In the genomic region with DNA sequence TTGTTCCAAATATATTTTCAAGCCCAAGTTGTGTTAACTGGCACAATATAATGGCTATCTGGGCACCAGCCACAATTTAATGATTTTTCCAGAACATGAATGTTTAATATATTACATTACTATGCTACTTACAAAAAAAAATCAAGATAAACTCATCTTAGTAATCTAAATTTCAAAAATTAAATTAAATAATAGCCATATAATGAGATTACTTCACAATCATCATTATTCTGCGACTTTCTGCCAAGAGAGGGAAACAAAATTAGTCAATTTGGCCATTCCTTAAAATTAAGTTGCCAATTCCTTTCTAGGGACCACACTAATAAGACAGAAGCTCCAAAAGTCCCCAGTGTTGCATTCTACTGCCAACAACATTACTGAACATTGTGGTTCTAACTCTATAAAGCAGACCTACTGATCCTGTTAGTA, we compare ENCODE assay signal across 16 cellular contexts. TPM values are rescaled to one million over a fixed set of nuclear protein-coding genes. Genes with fewer than 3 reads are reported as not detected.
DNase-seq lines count a peak whose midpoint lies in the region; ATAC-seq, FAIRE-seq and TF ChIP-seq lines count a peak whose summit lies in the region.
"Had no signal": no experiment of that assay in that cellular context is flagged by ENCODE, and none has a peak within 500 bp of the region (broad histone marks: within the 10 kb centered on the region; RNA-seq: fewer than 3 reads in every experiment).

No MANE protein-coding gene starts in this region.

- H3K9ac ChIP-seq in KMS-11 (peak overlapping the region; percentile 40), astrocyte (ENCODE audit: low read length) (no peak overlapping the region)
- H3K9ac ChIP-seq: BLaER1 had no signal

- H4K20me1 ChIP-seq in GM23338 (replicated peaks; ENCODE audit: insufficient read depth) (no peaks in the 10 kb centered on the region), KMS-11 (ENCODE audit: insufficient read depth) (no peaks in the 10 kb centered on the region), astrocyte (ENCODE audit: insufficient read depth, low read length) (no peaks in the 10 kb centered on the region)
- H4K20me1 ChIP-seq: BLaER1 had no signal

- POLR2A ChIA-PET in CD4-positive, alpha-beta memory T cell (lab: Charles Lee; ENCODE audit: partially characterized antibody): interaction anchor here (1.1 kb wide), 1 partner anchor 115 kb away, joined by 3 read pairs; no protein-coding TSS in a partner anchor

- ATAC-seq in GM23338 (no peak), GM18511 (IDR thresholded peaks at IDR 0.05; ENCODE audit: unreplicated experiment) (no peak)
- ATAC-seq: Panc1 had no signal

- CTCF ChIA-PET in CD4-positive, alpha-beta memory T cell (lab: Charles Lee; ENCODE audit: partially characterized antibody): no interaction called here

- no peak overlapping the region for H2AFZ ChIP-seq in GM23338
- H2AFZ ChIP-seq in KMS-11 (ENCODE audit: low read depth): no peak overlapping the region
- H2AFZ ChIP-seq in astrocyte (ENCODE audit: low read depth, low read length): no peak overlapping the region

- no peaks in the 10 kb centered on the region for H3K27me3 Mint-ChIP-seq in GM23338 (ENCODE audit: insufficient read depth, low read depth, poor library complexity)
- H3K27me3 Mint-ChIP-seq in astrocyte (ENCODE audit: low read depth, unreplicated experiment): no peaks in the 10 kb centered on the region
- H3K27me3 Mint-ChIP-seq in CD4-positive, alpha-beta memory T cell: no peaks in the 10 kb centered on the region

- FAIRE-seq in astrocyte (lab: Jason Lieb, UNC): no peak

- H3K4me3 Mint-ChIP-seq in GM23338 (no peak overlapping the region), astrocyte (ENCODE audit: unreplicated experiment) (no peak overlapping the region)
- no peak overlapping the region for H3K4me3 Mint-ChIP-seq in CD4-positive, alpha-beta memory T cell

- H3K27ac ChIP-seq in GM23338 (ENCODE audit: low read depth) (no peak overlapping the region), KMS-11 (peak overlapping the region; percentile 71), astrocyte (ENCODE audit: low read depth, low read length) (peak overlapping the region; percentile 59)
- H3K27ac ChIP-seq in CD4-positive, alpha-beta memory T cell (ENCODE audit: low read depth, low read length): no peak overlapping the region
- H3K27ac ChIP-seq: BLaER1, right lobe of liver, VCaP had no signal

- H3K9me3 ChIP-seq in astrocyte (ENCODE audit: insufficient read depth, low read depth, low read length): no peaks in the 10 kb centered on the region
- H3K9me3 ChIP-seq in CD4-positive, alpha-beta memory T cell (ENCODE audit: control insufficient read depth in 1 of 2, low read length in 2 of 2): no peaks in the 10 kb centered on the region
- H3K9me3 ChIP-seq: BLaER1, esophagus squamous epithelium, HAP-1, right lobe of liver had no signal

- no peak for TF ChIP-seq CTCF in GM23338 (conservative IDR thresholded peaks at IDR 0.05; ENCODE audit: low read depth in 2 of 2)
- no peak for TF ChIP-seq CTCF in KMS-11 (conservative IDR thresholded peaks at IDR 0.05; ENCODE audit: low read depth, low read length)
- no peak for TF ChIP-seq CTCF in astrocyte (IDR thresholded peaks at IDR 0.05; ENCODE audit: insufficient read depth, low read depth, low read length)

- peak overlapping the region; percentile 84 for H3K27ac Mint-ChIP-seq in GM23338
- peak overlapping the region; percentile 75 for H3K27ac Mint-ChIP-seq in astrocyte (ENCODE audit: unreplicated experiment)
- no peak overlapping the region for H3K27ac Mint-ChIP-seq in CD4-positive, alpha-beta memory T cell

- H3K9me2 ChIP-seq in GM23338 (ENCODE audit: insufficient read depth): no peaks in the 10 kb centered on the region

- H3K4me1 ChIP-seq in GM23338 (ENCODE audit: insufficient read depth): no peaks in the 10 kb centered on the region
- H3K4me1 ChIP-seq in KMS-11 (ENCODE audit: low read depth, poor library complexity, severe bottlenecking): peaks cover 36% of the 10 kb centered on the region
- peaks cover 11% of the 10 kb centered on the region for H3K4me1 ChIP-seq in astrocyte (ENCODE audit: insufficient read depth, low read length)
- peaks cover 5% of the 10 kb centered on the region for H3K4me1 ChIP-seq in CD4-positive, alpha-beta memory T cell (ENCODE audit: insufficient read depth, low read length)
- H3K4me1 ChIP-seq: HAP-1, right lobe of liver had no signal

- intact Hi-C loops in CD4-positive, alpha-beta memory T cell (cut with micrococcal nuclease): no loop called here

- H3K9me3 Mint-ChIP-seq in GM23338 (no peaks in the 10 kb centered on the region), astrocyte (ENCODE audit: unreplicated experiment) (no peaks in the 10 kb centered on the region)
- H3K9me3 Mint-ChIP-seq in CD4-positive, alpha-beta memory T cell: no peaks in the 10 kb centered on the region

- no peaks in the 10 kb centered on the region for H3F3A ChIP-seq in GM23338 (replicated peaks; ENCODE audit: low read depth)

- H3K36me3 Mint-ChIP-seq in GM23338 (ENCODE audit: low read depth): peaks cover 3% of the 10 kb centered on the region; the same call in 2 of the 3 replicates
- H3K36me3 Mint-ChIP-seq in astrocyte (ENCODE audit: low read depth, unreplicated experiment): no peaks in the 10 kb centered on the region
- H3K36me3 Mint-ChIP-seq in CD4-positive, alpha-beta memory T cell: peaks cover 20 to 28% of the 10 kb centered on the region in 2 donors

- H3K4me3 ChIP-seq in GM23338 (no peak overlapping the region), KMS-11 (IDR thresholded peaks at IDR 0.05; ENCODE audit: insufficient read depth, low read depth, low read length) (no peak overlapping the region), astrocyte (ENCODE audit: insufficient read depth, low read depth, low read length) (no peak overlapping the region)
- no peak overlapping the region for H3K4me3 ChIP-seq in CD4-positive, alpha-beta memory T cell (ENCODE audit: low read length in 2 of 2)
- H3K4me3 ChIP-seq: BLaER1, esophagus squamous epithelium, HAP-1, right lobe of liver had no signal

- DNase-seq in GM23338 (ENCODE audit: low spot score) (no peak), astrocyte (ENCODE audit: low read depth) (no peak), myocyte (ENCODE audit: low read depth) (peak; percentile 17), NCI-H2107 treated with DMSO at 0.1 percent for 48 hours (lab: John Stamatoyannopoulos, UW; ENCODE audit: unreplicated experiment) (no peak)
- no peak for DNase-seq in CD4-positive, alpha-beta memory T cell
- DNase-seq: esophagus squamous epithelium; NCI-H2081; NCI-H526; right lobe of liver; stimulated activated CD4-positive, alpha-beta T cell treated with anti-CD3 and anti-CD28 coated beads, Interleukin-2, amount 100 ng/mL, for 48 hours had no signal

- H3K4me1 Mint-ChIP-seq in GM23338 (no peaks in the 10 kb centered on the region), astrocyte (ENCODE audit: low read depth, unreplicated experiment) (peaks cover 17% of the 10 kb centered on the region)
- H3K4me1 Mint-ChIP-seq in CD4-positive, alpha-beta memory T cell: peaks cover 13 to 26% (median 19%) of the 10 kb centered on the region in 4 donors

- H3K4me2 ChIP-seq in GM23338 (no peak overlapping the region), KMS-11 (peak overlapping the region; percentile 55), astrocyte (ENCODE audit: low read length) (no peak overlapping the region)
- H3K4me2 ChIP-seq: BLaER1 had no signal

- H3K79me2 ChIP-seq in GM23338 (replicated peaks; ENCODE audit: insufficient read depth) (peaks cover 24% of the 10 kb centered on the region; the same call in 1 of the 2 replicates), KMS-11 (ENCODE audit: insufficient read depth, low read depth) (peaks cover 29% of the 10 kb centered on the region; the same call in 1 of the 2 replicates), astrocyte (ENCODE audit: insufficient read depth, low read length) (peaks cover 18% of the 10 kb centered on the region)

- H3K27me3 ChIP-seq in GM23338 (ENCODE audit: insufficient read depth): no peaks in the 10 kb centered on the region
- H3K27me3 ChIP-seq in KMS-11 (ENCODE audit: insufficient read depth, low read depth): no peaks in the 10 kb centered on the region
- H3K27me3 ChIP-seq in astrocyte (ENCODE audit: insufficient read depth, low read length): no peaks in the 10 kb centered on the region
- H3K27me3 ChIP-seq in CD4-positive, alpha-beta memory T cell (ENCODE audit: insufficient read depth, low read length): no peaks in the 10 kb centered on the region
- H3K27me3 ChIP-seq: BLaER1, esophagus squamous epithelium, right lobe of liver had no signal

- H3K36me3 ChIP-seq in GM23338 (ENCODE audit: insufficient read depth) (no peaks in the 10 kb centered on the region; the same call in 1 of the 2 replicates), KMS-11 (ENCODE audit: insufficient read depth) (no peaks in the 10 kb centered on the region), astrocyte (ENCODE audit: insufficient read depth, low read length) (no peaks in the 10 kb centered on the region)
- H3K36me3 ChIP-seq in CD4-positive, alpha-beta memory T cell (ENCODE audit: insufficient read depth, low read length): peaks cover 4% of the 10 kb centered on the region
- H3K36me3 ChIP-seq: HAP-1 had no signal

TF ChIP-seq in GM23338, 12 proteins besides CTCF, POLR2A, EP300 and RAD21 (continues in another document):
- TF ChIP-seq ZNF114 (CRISPR knock-in tag; IDR thresholded peaks at IDR 0.05) (no peak), JUNB (IDR thresholded peaks at IDR 0.05; ENCODE audit: unreplicated experiment) (no peak), EZH2phosphoT487 (IDR thresholded peaks at IDR 0.05; ENCODE audit: unreplicated experiment) (no peak)

RNA-seq across cellular contexts. Expression of a gene that starts 7.5 kb away (rescaled TPM):
- 9.3 and 11.4 TPM in 2 replicates for total RNA-seq in GM23338 (2014; rRNA removed; shearing (Covaris generic))
- 13.1 and 19.5 TPM in 2 replicates for polyA plus RNA-seq in GM23338 (2016; fragmentation: Nextera tagmentation; extraction: Ambion mirVana)
- total RNA-seq in astrocyte (13.0 and 15.1 TPM in 2 replicates), myocyte (11.2 and 11.8 TPM in 2 replicates)
- polyA plus RNA-seq in myocyte (2012): 4.6 TPM
- 10 to 100 TPM; 18.8 to 24.1 TPM for total RNA-seq in CD4-positive, alpha-beta memory T cell
- polyA plus RNA-seq in CD4-positive, alpha-beta memory T cell: 1 to 10 TPM; 6.1 to 8.9 TPM

RNA-seq across cellular contexts. Expression of a gene that starts 15.5 kb away (rescaled TPM):
- total RNA-seq in GM23338 (2014; rRNA removed; shearing (Covaris generic)): 22.9 and 23.7 TPM in 2 replicates
- polyA plus RNA-seq in GM23338 (2016; fragmentation: Nextera tagmentation; extraction: Ambion mirVana): 9.6 and 10.9 TPM in 2 replicates
- total RNA-seq in astrocyte (51.1 and 55.1 TPM in 2 replicates), myocyte (25.1 and 32.6 TPM in 2 replicates)
- polyA plus RNA-seq in myocyte (2012): 20.1 TPM
- 10 to 100 TPM; 37.5 to 37.7 TPM for total RNA-seq in CD4-positive, alpha-beta memory T cell
- 10 to 100 TPM in 1 of 2 donors, 1 to 10 TPM in 1; 6.2 to 13.9 TPM for polyA plus RNA-seq in CD4-positive, alpha-beta memory T cell

Comparison
In these comparisons a context has a peak if more than half of its experiments do, and no peak if none do; other contexts are left out.
1. H3K27ac ChIP-seq: peak in KMS-11 (single experiment) and astrocyte (single experiment); none in GM23338 (single experiment) and CD4-positive, alpha-beta memory T cell (single experiment).
2. H3K27ac Mint-ChIP-seq: peak in GM23338 (single experiment) and astrocyte (single experiment); none in CD4-positive, alpha-beta memory T cell (0 of 7).